In genomic region chr17:38333635-38334295, GRCh38 we compare ENCODE assay signal across 8 cellular contexts. TPM values are rescaled to one million over a fixed set of nuclear protein-coding genes. Genes with fewer than 3 reads are reported as not detected.
A peak's percentile ranks its signal among the peaks of the same experiment; 100 is the strongest.
DNase-seq lines count a peak whose midpoint lies in the region; ATAC-seq and TF ChIP-seq lines count a peak whose summit lies in the region.

No MANE protein-coding gene starts in this region.

- H3K27ac Mint-ChIP-seq in activated CD8-positive, alpha-beta T cell treated with anti-CD3 and anti-CD28 coated beads for 36 hours: no peak overlapping the region

- H3K36me3 Mint-ChIP-seq in activated CD8-positive, alpha-beta T cell treated with anti-CD3 and anti-CD28 coated beads for 36 hours (ENCODE audit: low read depth): no peaks in the 10 kb centered on the region

- H3K4me3 ChIP-seq in foreskin fibroblast (ENCODE audit: low read depth in 1 of 2, low read length in 2 of 2): no peak overlapping the region

- CTCF ChIA-PET in activated CD8-positive, alpha-beta T cell treated with anti-CD3 and anti-CD28 coated beads for 36 hours (lab: Charles Lee): interaction anchor here (0.6 to 6.5 kb wide), 15 partner anchors 10 to 248 kb away, joined by 3 to 49 read pairs (median 3); partner anchors contain the start of genes GPR179 and SOCS7

- H3K4me1 Mint-ChIP-seq in activated CD8-positive, alpha-beta T cell treated with anti-CD3 and anti-CD28 coated beads for 36 hours (ENCODE audit: low read depth): no peaks in the 10 kb centered on the region

- peak; percentile 82 for TF ChIP-seq CTCF in activated CD8-positive, alpha-beta T cell treated with anti-CD3 and anti-CD28 coated beads for 36 hours (IDR thresholded peaks at IDR 0.05)
- peak; percentile 63 for TF ChIP-seq CTCF in foreskin fibroblast (IDR thresholded peaks at IDR 0.05; ENCODE audit: low read depth, low read length)

- intact Hi-C loops in activated CD8-positive, alpha-beta T cell treated with anti-CD3 and anti-CD28 coated beads for 36 hours (cut with micrococcal nuclease): no loop called here

- H3K4me3 Mint-ChIP-seq in activated CD8-positive, alpha-beta T cell treated with anti-CD3 and anti-CD28 coated beads for 36 hours: no peak overlapping the region

- POLR2A ChIA-PET in activated CD8-positive, alpha-beta T cell treated with anti-CD3 and anti-CD28 coated beads for 36 hours (lab: Charles Lee): no interaction called here

- DNase-seq in DMS53 (lab: John Stamatoyannopoulos, UW) (peak; percentile 55), DMS53 treated with DMSO at 0.1 percent for 48 hours (lab: John Stamatoyannopoulos, UW; ENCODE audit: unreplicated experiment) (no peak), LHCN-M2 (ENCODE audit: low read depth) (peak; percentile 10), foreskin fibroblast (peak in 1 of 2 donors; percentile 34), COLO829 (ENCODE audit: low spot score) (no peak)
- DNase-seq in activated CD8-positive, alpha-beta T cell treated with anti-CD3 and anti-CD28 coated beads for 36 hours: peak; percentile 77
- peak; percentile 38 to 62 for DNase-seq in stimulated activated CD4-positive, alpha-beta T cell treated with anti-CD3 and anti-CD28 coated beads, Interleukin-4, amount 100 ng/mL, for 48 hours (ENCODE audit: low read depth in 2 of 2)

- H3K27me3 Mint-ChIP-seq in activated CD8-positive, alpha-beta T cell treated with anti-CD3 and anti-CD28 coated beads for 36 hours: no peaks in the 10 kb centered on the region

- peak; percentile 91 for ATAC-seq in activated CD8-positive, alpha-beta T cell treated with anti-CD3 and anti-CD28 coated beads for 36 hours
- no peak for ATAC-seq in GM18858 (IDR thresholded peaks at IDR 0.05; ENCODE audit: unreplicated experiment)

- H3K9me3 Mint-ChIP-seq in activated CD8-positive, alpha-beta T cell treated with anti-CD3 and anti-CD28 coated beads for 36 hours: no peaks in the 10 kb centered on the region

RNA-seq across cellular contexts. Expression of gene GPR179, which starts 10.0 kb away (rescaled TPM):
- total RNA-seq in LHCN-M2 (2014; rRNA removed): under 0.01 TPM in 1 of 2 replicates, not detected in the other
- not detected for polyA plus RNA-seq in LHCN-M2 (2012)
- under 1 TPM in 1 of 2 experiments, not detected in 1; 0.07 TPM for total RNA-seq in activated CD8-positive, alpha-beta T cell treated with anti-CD3 and anti-CD28 coated beads for 36 hours

RNA-seq across cellular contexts. Expression of gene SOCS7, which starts 17.9 kb away (rescaled TPM):
- 9.4 and 10.1 TPM in 2 replicates for total RNA-seq in LHCN-M2 (2014; rRNA removed)
- 7.3 TPM for polyA plus RNA-seq in LHCN-M2 (2012)
- 10 to 100 TPM; 18.0 to 18.9 TPM for total RNA-seq in activated CD8-positive, alpha-beta T cell treated with anti-CD3 and anti-CD28 coated beads for 36 hours

RNA-seq across cellular contexts. Expression of gene MRPL45, which starts 36.8 kb away (rescaled TPM):
- total RNA-seq in LHCN-M2 (2014; rRNA removed): 34.4 and 40.3 TPM in 2 replicates
- polyA plus RNA-seq in LHCN-M2 (2012): 31.5 TPM
- 10 to 100 TPM; 54.3 to 54.6 TPM for total RNA-seq in activated CD8-positive, alpha-beta T cell treated with anti-CD3 and anti-CD28 coated beads for 36 hours

Comparison
In these comparisons a context has a peak if more than half of its experiments do, and no peak if none do; other contexts are left out.
1. DNase-seq: peak in DMS53 (single experiment), LHCN-M2 (single experiment), activated CD8-positive, alpha-beta T cell treated with anti-CD3 and anti-CD28 coated beads for 36 hours (single experiment) and stimulated activated CD4-positive, alpha-beta T cell treated with anti-CD3 and anti-CD28 coated beads, Interleukin-4, amount 100 ng/mL, for 48 hours (2 of 2); none in DMS53 treated with DMSO at 0.1 percent for 48 hours (single experiment) and COLO829 (single experiment).